1 cellular context compared by ENCODE assay signal in the genomic region with DNA sequence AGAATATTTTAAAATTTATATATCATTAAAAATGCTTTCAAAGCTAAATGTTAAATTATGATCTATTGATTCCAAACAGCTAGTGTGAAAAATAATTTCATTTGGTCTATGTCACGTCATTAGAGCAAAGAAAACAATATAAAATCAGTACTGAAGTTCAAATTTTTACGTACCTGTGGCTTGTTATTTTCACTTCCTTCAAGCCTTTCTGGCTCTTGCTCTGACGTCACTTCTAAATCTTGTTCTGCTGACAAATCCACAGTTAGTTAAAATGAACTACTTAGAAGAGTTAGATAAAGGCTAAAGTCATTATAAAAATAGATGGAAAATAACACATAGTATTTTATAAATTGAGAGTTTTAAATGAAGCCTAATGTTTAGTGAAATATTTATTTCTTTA.
TF ChIP-seq lines count a peak whose summit lies in the region.

No MANE protein-coding gene starts in this region.

TF ChIP-seq in GM12878, 131 proteins besides CTCF, POLR2A, EP300 and RAD21 (continued from another document):
- TF ChIP-seq, protein P1, sequence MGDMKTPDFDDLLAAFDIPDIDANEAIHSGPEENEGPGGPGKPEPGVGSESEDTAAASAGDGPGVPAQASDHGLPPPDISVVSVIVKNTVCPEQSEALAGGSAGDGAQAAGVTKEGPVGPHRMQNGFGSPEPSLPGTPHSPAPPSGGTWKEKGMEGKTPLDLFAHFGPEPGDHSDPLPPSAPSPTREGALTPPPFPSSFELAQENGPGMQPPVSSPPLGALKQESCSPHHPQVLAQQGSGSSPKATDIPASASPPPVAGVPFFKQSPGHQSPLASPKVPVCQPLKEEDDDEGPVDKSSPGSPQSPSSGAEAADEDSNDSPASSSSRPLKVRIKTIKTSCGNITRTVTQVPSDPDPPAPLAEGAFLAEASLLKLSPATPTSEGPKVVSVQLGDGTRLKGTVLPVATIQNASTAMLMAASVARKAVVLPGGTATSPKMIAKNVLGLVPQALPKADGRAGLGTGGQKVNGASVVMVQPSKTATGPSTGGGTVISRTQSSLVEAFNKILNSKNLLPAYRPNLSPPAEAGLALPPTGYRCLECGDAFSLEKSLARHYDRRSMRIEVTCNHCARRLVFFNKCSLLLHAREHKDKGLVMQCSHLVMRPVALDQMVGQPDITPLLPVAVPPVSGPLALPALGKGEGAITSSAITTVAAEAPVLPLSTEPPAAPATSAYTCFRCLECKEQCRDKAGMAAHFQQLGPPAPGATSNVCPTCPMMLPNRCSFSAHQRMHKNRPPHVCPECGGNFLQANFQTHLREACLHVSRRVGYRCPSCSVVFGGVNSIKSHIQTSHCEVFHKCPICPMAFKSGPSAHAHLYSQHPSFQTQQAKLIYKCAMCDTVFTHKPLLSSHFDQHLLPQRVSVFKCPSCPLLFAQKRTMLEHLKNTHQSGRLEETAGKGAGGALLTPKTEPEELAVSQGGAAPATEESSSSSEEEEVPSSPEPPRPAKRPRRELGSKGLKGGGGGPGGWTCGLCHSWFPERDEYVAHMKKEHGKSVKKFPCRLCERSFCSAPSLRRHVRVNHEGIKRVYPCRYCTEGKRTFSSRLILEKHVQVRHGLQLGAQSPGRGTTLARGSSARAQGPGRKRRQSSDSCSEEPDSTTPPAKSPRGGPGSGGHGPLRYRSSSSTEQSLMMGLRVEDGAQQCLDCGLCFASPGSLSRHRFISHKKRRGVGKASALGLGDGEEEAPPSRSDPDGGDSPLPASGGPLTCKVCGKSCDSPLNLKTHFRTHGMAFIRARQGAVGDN (IDR thresholded peaks at IDR 0.05), result no peak
- TF ChIP-seq NBN (IDR thresholded peaks at IDR 0.05) (no peak), CREB1 (IDR thresholded peaks at IDR 0.05; ENCODE audit: low read depth) (peak; percentile 71; the same call in 1 of the 2 replicates), CREM (IDR thresholded peaks at IDR 0.05; ENCODE audit: low read depth) (peak; percentile 79; the same call in 1 of the 2 replicates)
